Comparison of ENCODE assay signal across 8 cellular contexts in the genomic region with DNA sequence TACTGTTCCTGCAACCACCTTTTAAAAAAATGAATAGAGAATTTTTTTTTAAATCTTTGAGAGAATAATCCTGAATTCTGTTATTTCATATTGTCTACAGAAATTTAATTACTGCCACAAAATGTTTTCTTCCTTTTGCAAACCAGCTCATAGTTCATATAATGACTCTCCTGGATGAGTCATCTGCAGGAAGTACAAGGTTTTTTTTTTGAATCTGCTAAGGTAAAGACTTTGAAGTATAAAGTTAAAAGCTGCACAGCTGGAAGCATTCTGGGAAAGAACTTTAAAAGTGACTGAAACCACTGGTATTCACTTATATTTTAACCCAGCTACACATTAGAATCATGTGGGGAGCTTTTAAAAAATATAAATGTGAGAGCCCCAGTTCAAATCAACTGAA. TPM values are rescaled to one million over a fixed set of nuclear protein-coding genes. Genes with fewer than 3 reads are reported as not detected.
DNase-seq lines count a peak whose midpoint lies in the region; ATAC-seq and TF ChIP-seq lines count a peak whose summit lies in the region.

No MANE protein-coding gene starts in this region.

- H3K27me3 ChIP-seq in transverse colon, result no peaks in the 10 kb centered on the region

- intact Hi-C loops in transverse colon (cut with DNase I; ENCODE audit: low total_unique reads), result no loop called here

- DNase-seq in ELR (ENCODE audit: low read depth) (peak; percentile 73), epithelial cell of prostate (ENCODE audit: low read depth, low spot score) (no peak), mesothelial cell of epicardium (ENCODE audit: low spot score in 2 of 2, unreplicated experiment in 2 of 2) (no peak), NCI-H748 (lab: John Stamatoyannopoulos, UW; ENCODE audit: unreplicated experiment) (no peak), transverse colon (no peak), ureter (ENCODE audit: low spot score) (no peak)

- H3K4me3 ChIP-seq in transverse colon, result no peak overlapping the region

- no peaks in the 10 kb centered on the region for H3K27me3 Mint-ChIP-seq in mesothelial cell of epicardium (ENCODE audit: low read depth)

- no peak for TF ChIP-seq POLR2A in transverse colon (IDR thresholded peaks at IDR 0.05)

- ATAC-seq in GM21447 (IDR thresholded peaks at IDR 0.05; ENCODE audit: unreplicated experiment) (peak; percentile 82), HG03575 (IDR thresholded peaks at IDR 0.05; ENCODE audit: extremely low read depth, insufficient number of reproducible peaks, low FRiP score, unreplicated experiment) (peak; percentile 85)

- peaks cover 7 to 41% (median 20%) of the 10 kb centered on the region in 4 donors for H3K4me1 ChIP-seq in transverse colon

- H3K4me3 Mint-ChIP-seq in mesothelial cell of epicardium, result no peak overlapping the region

- no peak for TF ChIP-seq EP300 in transverse colon (IDR thresholded peaks at IDR 0.05; ENCODE audit: low read depth)

- TF ChIP-seq CTCF in mesothelial cell of epicardium (IDR thresholded peaks at IDR 0.05; ENCODE audit: unreplicated experiment) (no peak), transverse colon (IDR thresholded peaks at IDR 0.05) (no peak)

- in situ Hi-C loops in transverse colon (cut with MboI; ENCODE audit: low pct_ligation_motif_present in 1 of 4, low pct_unique_long_range_greater_than_20kb in 1 of 4, low sequenced_read_pairs in 3 of 4), result loop anchor here in 1 of 4 donors (10.0 kb wide), 1 partner anchor 64 kb away; no protein-coding TSS in a partner anchor

- H3K9me3 Mint-ChIP-seq in mesothelial cell of epicardium, result peaks cover 23% of the 10 kb centered on the region

- no peaks in the 10 kb centered on the region for H3K36me3 ChIP-seq in transverse colon

- H3K27ac Mint-ChIP-seq in mesothelial cell of epicardium, result no peak overlapping the region

- peaks cover 28% of the 10 kb centered on the region for H3K4me1 Mint-ChIP-seq in mesothelial cell of epicardium

- peaks cover 20% of the 10 kb centered on the region for H3K36me3 Mint-ChIP-seq in mesothelial cell of epicardium

- H3K27ac ChIP-seq in epithelial cell of prostate, result peak overlapping the region; percentile 26
- peak overlapping the region in 2 of 4 donors; percentile 0 to 43 for H3K27ac ChIP-seq in transverse colon

- H3K9me3 ChIP-seq in transverse colon, result no peaks in the 10 kb centered on the region

RNA-seq across cellular contexts. Expression of a gene that starts 25.4 kb away (rescaled TPM):
- total RNA-seq in mesothelial cell of epicardium, result 55.8 to 59.7 TPM (median 56.9 TPM) in 3 replicates
- 10 to 100 TPM; 12.6 to 44.1 (median 22.3) TPM for total RNA-seq in transverse colon
- 70.6 TPM for total RNA-seq in ureter
